ENCODE assay signal across 8 cellular contexts in the genomic region with DNA sequence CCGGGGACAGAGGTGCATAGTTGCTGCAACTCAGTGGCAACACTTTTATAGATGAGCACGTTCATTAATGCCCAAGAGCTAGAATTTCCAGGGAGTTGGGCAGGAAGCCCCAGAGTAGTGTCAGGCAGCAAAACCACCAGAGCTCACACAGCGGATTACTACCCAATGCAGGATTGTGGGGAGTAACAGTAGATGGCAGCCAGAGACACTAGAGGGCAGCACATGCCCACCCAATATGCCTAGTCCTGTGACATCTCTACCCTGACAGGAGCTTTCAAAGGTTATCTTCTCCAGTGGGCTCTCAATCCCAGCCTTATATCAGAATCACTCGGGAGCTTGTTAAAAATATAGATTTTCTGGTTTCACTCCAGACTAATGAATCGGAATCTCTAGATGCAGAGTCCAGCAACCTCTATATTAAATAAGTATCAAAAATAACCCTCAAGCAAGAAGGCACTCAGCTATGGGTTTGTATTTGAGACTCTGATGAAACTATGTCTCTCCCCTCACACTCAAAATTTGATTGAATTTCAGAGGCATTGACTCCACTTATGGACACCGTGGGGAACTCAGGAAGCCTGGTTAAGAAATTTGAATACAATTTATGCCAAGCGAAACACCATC. TPM values are rescaled to one million over a fixed set of nuclear protein-coding genes. Genes with fewer than 3 reads are reported as not detected.
DNase-seq lines count a peak whose midpoint lies in the region; ATAC-seq and TF ChIP-seq lines count a peak whose summit lies in the region.

No MANE protein-coding gene starts in this region.

- H3K9me3 Mint-ChIP-seq in HFFc6, result no peaks in the 10 kb centered on the region

- intact Hi-C loops in left ventricle myocardium superior (cut with micrococcal nuclease), result no loop called here

- H3K27ac Mint-ChIP-seq in HFFc6, result no peak overlapping the region
- H3K27ac Mint-ChIP-seq in T-helper 17 cell, result no peak overlapping the region

- H3K9me3 ChIP-seq in T-helper 17 cell (ENCODE audit: control insufficient read depth, low read length, poor library complexity, severe bottlenecking), result no peaks in the 10 kb centered on the region

- DNase-seq in GDM1 (lab: John Stamatoyannopoulos, UW), result peak; percentile 35
- peak; percentile 60 for DNase-seq in HFFc6
- peak; percentile 70 for DNase-seq in NCI-H146 (lab: John Stamatoyannopoulos, UW)
- peak; percentile 49 to 74 (median 61) for DNase-seq in T-helper 17 cell
- peak; percentile 34 for DNase-seq in amniotic stem cell (lab: John Stamatoyannopoulos, UW)
- peak; percentile 82 for DNase-seq in left ventricle myocardium superior
- DNase-seq in retinal pigment epithelial cell (ENCODE audit: low read depth), result peak; percentile 12

- ATAC-seq in T-helper 17 cell (peak; percentile 100), left ventricle myocardium superior (peak; percentile 99), GM18519 (IDR thresholded peaks at IDR 0.05; ENCODE audit: low FRiP score, unreplicated experiment) (no peak)

- TF ChIP-seq CTCF in HFFc6 (IDR thresholded peaks at IDR 0.05) (peak; percentile 89), retinal pigment epithelial cell (conservative IDR thresholded peaks at IDR 0.05; ENCODE audit: low read depth, low read length) (peak; percentile 91)

- no peak overlapping the region for H3K4me3 ChIP-seq in retinal pigment epithelial cell (ENCODE audit: low read length)

- H3K4me1 Mint-ChIP-seq in HFFc6 (ENCODE audit: low read depth) (no peaks in the 10 kb centered on the region), T-helper 17 cell (no peaks in the 10 kb centered on the region)

- H3K36me3 Mint-ChIP-seq in HFFc6 (ENCODE audit: low read depth), result no peaks in the 10 kb centered on the region
- H3K36me3 Mint-ChIP-seq in T-helper 17 cell (ENCODE audit: low read depth), result peaks cover 2% of the 10 kb centered on the region

- H3K4me3 Mint-ChIP-seq in HFFc6 (no peak overlapping the region), T-helper 17 cell (no peak overlapping the region)

- H3K27me3 Mint-ChIP-seq in HFFc6 (ENCODE audit: insufficient read depth) (peaks cover 30% of the 10 kb centered on the region), T-helper 17 cell (peaks cover 61% of the 10 kb centered on the region)

RNA-seq across cellular contexts. Expression of a gene that starts 58.4 kb away (rescaled TPM):
- not detected for total RNA-seq in HFFc6 (2021; fragmentation: NEBNext Ultra II Directional; extraction: Animal tissue kit (Norgen Biotek cat#: 25700))
- total RNA-seq in T-helper 17 cell, result not detected
- 0.10 TPM for total RNA-seq in left ventricle myocardium superior

Comparison
In these comparisons a context has a peak if more than half of its experiments do, and no peak if none do; other contexts are left out.
1. DNase-seq: peak in every context shown above with its lines; median percentile 82 in left ventricle myocardium superior; 70 in NCI-H146; 61 in T-helper 17 cell; 60 in HFFc6; 35 in GDM1; 34 in amniotic stem cell; 12 in retinal pigment epithelial cell.